Comparison of ENCODE assay signal across 8 cellular contexts in genomic region chr10:95133016-95133752, GRCh38.
DNase-seq lines count a peak whose midpoint lies in the region; ATAC-seq, FAIRE-seq and TF ChIP-seq lines count a peak whose summit lies in the region.

No MANE protein-coding gene starts in this region.

- H3K4me1 ChIP-seq in OCI-LY7 (ENCODE audit: insufficient read depth, low read length, poor library complexity, severe bottlenecking): no peaks in the 10 kb centered on the region
- no peaks in the 10 kb centered on the region for H3K4me1 ChIP-seq in pancreas
- H3K4me1 ChIP-seq in upper lobe of right lung: no peaks in the 10 kb centered on the region

- peak; percentile 91 for DNase-seq in DMS53 (lab: John Stamatoyannopoulos, UW)
- DNase-seq in HT-29 (ENCODE audit: low spot score): peak; percentile 93
- DNase-seq in OCI-LY7 (ENCODE audit: low spot score): peak; percentile 83
- peak; percentile 64 for DNase-seq in activated T-cell treated with anti-CD3 and anti-CD28 coated beads for 48 hours (ENCODE audit: low read depth)
- peak; percentile 55 for DNase-seq in fibroblast of the conjunctiva (ENCODE audit: low read depth)
- peak; percentile 35 to 90 (median 82) for DNase-seq in pancreas
- peak; percentile 69 for DNase-seq in upper lobe of right lung

- H3K27ac ChIP-seq in OCI-LY7 (ENCODE audit: low read depth, low read length, poor library complexity, severe bottlenecking) (no peak overlapping the region), pancreas (no peak overlapping the region), upper lobe of right lung (no peak overlapping the region)

- TF ChIP-seq CTCF in OCI-LY7 (conservative IDR thresholded peaks at IDR 0.05; ENCODE audit: low read length): peak; percentile 93
- peak; percentile 64 to 73 (median 69) for TF ChIP-seq CTCF in pancreas (IDR thresholded peaks at IDR 0.05)
- peak; percentile 76 for TF ChIP-seq CTCF in upper lobe of right lung (IDR thresholded peaks at IDR 0.05)

- H3K9me2 ChIP-seq in OCI-LY7 (ENCODE audit: insufficient read depth, low read length): no peaks in the 10 kb centered on the region

- no peak overlapping the region; the same call in 1 of the 2 replicates for H2AFZ ChIP-seq in OCI-LY7 (ENCODE audit: low read length)

- FAIRE-seq in pancreas (lab: Jason Lieb, UNC): no peak

- BruUV-seq in OCI-LY7 (replicated peaks; lab: Mats Ljungman, UMichigan): no TSS peak

- H3K4me3 ChIP-seq in OCI-LY7 (ENCODE audit: low read depth, low read length, poor library complexity, severe bottlenecking) (no peak overlapping the region), pancreas (no peak overlapping the region), upper lobe of right lung (no peak overlapping the region)

- H4K20me1 ChIP-seq in OCI-LY7 (ENCODE audit: insufficient read depth, low read length): no peaks in the 10 kb centered on the region

- POLR2A ChIA-PET in OCI-LY7 (lab: Charles Lee): interaction anchor here (0.7 to 0.8 kb wide), 3 partner anchors 110 to 235 kb away, joined by 3 read pairs; no protein-coding TSS in a partner anchor

- H3K27me3 ChIP-seq in pancreas (no peaks in the 10 kb centered on the region), upper lobe of right lung (no peaks in the 10 kb centered on the region)

- CTCF ChIA-PET in OCI-LY7 (lab: Charles Lee; ENCODE audit: unreplicated experiment): interaction anchor here (1.0 to 1.7 kb wide), 2 partner anchors 110 to 229 kb away, joined by 3 to 6 read pairs; no protein-coding TSS in a partner anchor

- ATAC-seq in GM21423 (IDR thresholded peaks at IDR 0.05; ENCODE audit: unreplicated experiment) (peak; percentile 93), pancreas (peak; percentile 92 to 100 (median 98)), upper lobe of right lung (peak; percentile 98)

- H3K79me2 ChIP-seq in OCI-LY7 (ENCODE audit: insufficient read depth, low read depth, low read length): no peaks in the 10 kb centered on the region

- H3K36me3 ChIP-seq in OCI-LY7 (ENCODE audit: insufficient read depth, low read length) (no peaks in the 10 kb centered on the region), pancreas (no peaks in the 10 kb centered on the region), upper lobe of right lung (no peaks in the 10 kb centered on the region)

- intact Hi-C loops in OCI-LY7 (cut with micrococcal nuclease; ENCODE audit: unreplicated experiment): loop anchor here (1.0 to 5.0 kb wide), 6 partner anchors 49 to 501 kb away; no protein-coding TSS in a partner anchor
- intact Hi-C loops in pancreas (cut with DNase I): loop anchor here in 1 of 3 donors (10.0 kb wide), 1 partner anchor 232 kb away; no protein-coding TSS in a partner anchor
- intact Hi-C loops in upper lobe of right lung (cut with DNase I): no loop called here

- H3K4me2 ChIP-seq in OCI-LY7 (ENCODE audit: low read length): no peak overlapping the region

- 62 to 65% methylated on average over 4 of the region's 4 CpGs for WGBS in pancreas, 2 donors

- H3K9me3 ChIP-seq in OCI-LY7 (ENCODE audit: low read length): no peaks in the 10 kb centered on the region
- H3K9me3 ChIP-seq in pancreas: no peaks in the 10 kb centered on the region
- no peaks in the 10 kb centered on the region for H3K9me3 ChIP-seq in upper lobe of right lung
